ENCODE assay signal across 24 cellular contexts in genomic region chr20:48375804-48376203, GRCh38.
A peak's percentile ranks its signal among the peaks of the same experiment; 100 is the strongest.
DNase-seq lines count a peak whose midpoint lies in the region; ATAC-seq and TF ChIP-seq lines count a peak whose summit lies in the region.
"Had no signal": no experiment of that assay in that cellular context is flagged by ENCODE, and none has a peak within 500 bp of the region (broad histone marks: within the 10 kb centered on the region; RNA-seq: fewer than 3 reads in every experiment).

No MANE protein-coding gene starts in this region.

- H3K27ac ChIP-seq in BLaER1 treated with 17β-estradiol and CSF1 and Interleukin-3, amounts not matched to agents 10 nM and 100 nM: no peak overlapping the region
- H3K27ac ChIP-seq in HUES48 (ENCODE audit: low read depth, low read length): peak overlapping the region; percentile 8

- TF ChIP-seq CTCF in brain (conservative IDR thresholded peaks at IDR 0.05) (no peak), progenitor cell of endocrine pancreas (IDR thresholded peaks at IDR 0.05; ENCODE audit: unreplicated experiment) (no peak)

- H3K36me3 ChIP-seq in BLaER1 treated with 17β-estradiol and CSF1 and Interleukin-3, amounts not matched to agents 10 nM and 100 nM: no peaks in the 10 kb centered on the region
- no peaks in the 10 kb centered on the region for H3K36me3 ChIP-seq in HUES48 (ENCODE audit: control insufficient read depth, insufficient read depth, low read length)

- peaks cover 37% of the 10 kb centered on the region for H3K27me3 Mint-ChIP-seq in brain
- H3K27me3 Mint-ChIP-seq in progenitor cell of endocrine pancreas: no peaks in the 10 kb centered on the region

- H3K4me1 Mint-ChIP-seq in brain (peaks cover 49% of the 10 kb centered on the region), progenitor cell of endocrine pancreas (ENCODE audit: low read depth) (peaks cover 63% of the 10 kb centered on the region)

- peaks cover 0 to 18% (median 3%) of the 10 kb centered on the region in 5 experiments for H3K9me3 Mint-ChIP-seq in brain
- no peaks in the 10 kb centered on the region for H3K9me3 Mint-ChIP-seq in progenitor cell of endocrine pancreas (ENCODE audit: low read depth)
- H3K9me3 Mint-ChIP-seq: T-helper 1 cell treated with Interleukin-12 subunit alpha and Interleukin-12 subunit beta and Interleukin-4 antibody, amounts not matched to agents 30 μg/mL and 1 μg/mL, for 36 hours had no signal

- H3K4me3 Mint-ChIP-seq in brain: peak overlapping the region in 2 of 5 experiments; percentile 11 to 27
- no peak overlapping the region for H3K4me3 Mint-ChIP-seq in progenitor cell of endocrine pancreas (ENCODE audit: low read depth)
- H3K4me3 Mint-ChIP-seq: CD14-positive monocyte; T-helper 1 cell treated with Interleukin-12 subunit alpha and Interleukin-12 subunit beta and Interleukin-4 antibody, amounts not matched to agents 30 μg/mL and 1 μg/mL, for 36 hours had no signal

- H3K9ac ChIP-seq in BLaER1 treated with 17β-estradiol and CSF1 and Interleukin-3, amounts not matched to agents 10 nM and 100 nM: no peak overlapping the region
- no peak overlapping the region for H3K9ac ChIP-seq in HUES48 (ENCODE audit: low read depth, low read length)

- H4K20me1 ChIP-seq in BLaER1 treated with 17β-estradiol and CSF1 and Interleukin-3, amounts not matched to agents 10 nM and 100 nM: no peaks in the 10 kb centered on the region

- H3K36me3 Mint-ChIP-seq in brain (no peaks in the 10 kb centered on the region), progenitor cell of endocrine pancreas (ENCODE audit: insufficient read depth) (no peaks in the 10 kb centered on the region)
- H3K36me3 Mint-ChIP-seq: CD14-positive monocyte had no signal

- H3K27ac Mint-ChIP-seq in brain (peak overlapping the region in 3 of 5 experiments; percentile 77 to 96 (median 78)), progenitor cell of endocrine pancreas (peak overlapping the region; percentile 73)
- H3K27ac Mint-ChIP-seq: CD14-positive monocyte; T-helper 1 cell treated with Interleukin-12 subunit alpha and Interleukin-12 subunit beta and Interleukin-4 antibody, amounts not matched to agents 30 μg/mL and 1 μg/mL, for 36 hours had no signal

- DNase-seq in progenitor cell of endocrine pancreas (ENCODE audit: low spot score, unreplicated experiment): no peak
- no peak for DNase-seq in HUDEP-2 (lab: John Stamatoyannopoulos, UW; ENCODE audit: unreplicated experiment in 76 of 76)
- DNase-seq: DMS153, DND-41, GOT3, Kasumi-1, MV-4-11, NCI-H1105, NCI-H1436 treated with DMSO at 0.1 percent for 48 hours, NCI-H1930, NCI-H2107, NCI-H524 treated with DMSO at 0.1 percent for 48 hours, SHP77 treated with DMSO at 0.1 percent for 48 hours, SW 1271 had no signal

- ATAC-seq in HG02938 (IDR thresholded peaks at IDR 0.05; ENCODE audit: unreplicated experiment): no peak
- ATAC-seq in GM21423 (IDR thresholded peaks at IDR 0.05; ENCODE audit: unreplicated experiment): no peak
- ATAC-seq: HCT116, K562, Panc1 had no signal

- H3K9me3 ChIP-seq in BLaER1 treated with 17β-estradiol and CSF1 and Interleukin-3, amounts not matched to agents 10 nM and 100 nM (replicated peaks in 1 of 11): no peaks in the 10 kb centered on the region
- no peaks in the 10 kb centered on the region for H3K9me3 ChIP-seq in HUES48 (ENCODE audit: control insufficient read depth, insufficient read depth, low read length)

- H3K4me3 ChIP-seq in BLaER1 treated with 17β-estradiol and CSF1 and Interleukin-3, amounts not matched to agents 10 nM and 100 nM: no peak overlapping the region
- no peak overlapping the region for H3K4me3 ChIP-seq in HUES48 (ENCODE audit: low read depth, low read length)
- H3K4me3 ChIP-seq: K562 had no signal

- H3K4me2 ChIP-seq in BLaER1 treated with 17β-estradiol and CSF1 and Interleukin-3, amounts not matched to agents 10 nM and 100 nM: peak overlapping the region; percentile 56 to 90 (median 74); a peak in 21 of 22 replicates

- H3K27me3 ChIP-seq in BLaER1 treated with 17β-estradiol and CSF1 and Interleukin-3, amounts not matched to agents 10 nM and 100 nM: no peaks in the 10 kb centered on the region
- no peaks in the 10 kb centered on the region for H3K27me3 ChIP-seq in HUES48 (ENCODE audit: control insufficient read depth, insufficient read depth, low read length)

- peaks cover 22 to 31% (median 27%) of the 10 kb centered on the region in 10 experiments for H3K4me1 ChIP-seq in BLaER1 treated with 17β-estradiol and CSF1 and Interleukin-3, amounts not matched to agents 10 nM and 100 nM
- H3K4me1 ChIP-seq in HUES48 (ENCODE audit: control insufficient read depth, insufficient read depth, low read length): peaks cover 30% of the 10 kb centered on the region
